ENCODE assay signal across 1 cellular context in the genomic region with DNA sequence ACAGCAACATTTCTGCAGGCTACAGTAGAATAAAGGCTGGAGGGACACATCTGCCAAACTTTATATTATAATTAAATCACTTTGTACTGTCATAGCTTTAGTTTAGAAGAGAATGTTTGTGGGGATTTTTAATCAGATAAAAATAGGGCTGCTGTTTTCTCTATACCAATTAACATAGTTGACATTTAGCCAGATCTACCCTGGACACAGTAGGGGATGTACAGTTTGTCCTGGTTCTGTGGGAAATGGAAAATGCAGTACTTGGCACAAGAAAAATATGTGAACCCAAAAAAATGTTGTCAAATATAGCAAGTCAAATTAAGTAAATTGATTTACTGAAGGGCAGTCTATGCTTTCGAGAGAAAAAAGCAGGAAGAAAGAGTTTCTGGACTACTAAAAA.
TF ChIP-seq lines count a peak whose summit lies in the region.

No MANE protein-coding gene starts in this region.

TF ChIP-seq in SK-N-SH, 30 proteins besides CTCF, POLR2A, EP300 and RAD21 (continued from another document):
- TF ChIP-seq, protein P1, sequence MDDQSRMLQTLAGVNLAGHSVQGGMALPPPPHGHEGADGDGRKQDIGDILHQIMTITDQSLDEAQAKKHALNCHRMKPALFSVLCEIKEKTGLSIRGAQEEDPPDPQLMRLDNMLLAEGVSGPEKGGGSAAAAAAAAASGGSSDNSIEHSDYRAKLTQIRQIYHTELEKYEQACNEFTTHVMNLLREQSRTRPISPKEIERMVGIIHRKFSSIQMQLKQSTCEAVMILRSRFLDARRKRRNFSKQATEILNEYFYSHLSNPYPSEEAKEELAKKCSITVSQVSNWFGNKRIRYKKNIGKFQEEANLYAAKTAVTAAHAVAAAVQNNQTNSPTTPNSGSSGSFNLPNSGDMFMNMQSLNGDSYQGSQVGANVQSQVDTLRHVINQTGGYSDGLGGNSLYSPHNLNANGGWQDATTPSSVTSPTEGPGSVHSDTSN (IDR thresholded peaks at IDR 0.05), result peak; percentile 90
- peak; percentile 96 for TF ChIP-seq RCOR1 (IDR thresholded peaks at IDR 0.05; ENCODE audit: low read length)
- TF ChIP-seq, protein P2, sequence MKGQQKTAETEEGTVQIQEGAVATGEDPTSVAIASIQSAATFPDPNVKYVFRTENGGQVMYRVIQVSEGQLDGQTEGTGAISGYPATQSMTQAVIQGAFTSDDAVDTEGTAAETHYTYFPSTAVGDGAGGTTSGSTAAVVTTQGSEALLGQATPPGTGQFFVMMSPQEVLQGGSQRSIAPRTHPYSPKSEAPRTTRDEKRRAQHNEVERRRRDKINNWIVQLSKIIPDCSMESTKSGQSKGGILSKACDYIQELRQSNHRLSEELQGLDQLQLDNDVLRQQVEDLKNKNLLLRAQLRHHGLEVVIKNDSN (IDR thresholded peaks at IDR 0.05; ENCODE audit: borderline replicate concordance, low read depth), result no peak
- TF ChIP-seq JUND (IDR thresholded peaks at IDR 0.05), result peak; percentile 56
- peak; percentile 33 for TF ChIP-seq GATA2 (CRISPR knock-in tag; IDR thresholded peaks at IDR 0.05)
- peak; percentile 59 for TF ChIP-seq CHD2 (IDR thresholded peaks at IDR 0.05; ENCODE audit: low read length, partially characterized antibody)
- no peak for TF ChIP-seq RXRA (IDR thresholded peaks at IDR 0.05; ENCODE audit: borderline replicate concordance, low read depth)
- TF ChIP-seq NRF1 (IDR thresholded peaks at IDR 0.05; ENCODE audit: low read depth, low read length), result no peak
- no peak for TF ChIP-seq SMC3 (IDR thresholded peaks at IDR 0.05; ENCODE audit: low read depth, low read length)
- peak; percentile 91 for TF ChIP-seq NFIC (IDR thresholded peaks at IDR 0.05; ENCODE audit: borderline replicate concordance)
- peak; percentile 48; the same call in 1 of the 2 replicates for TF ChIP-seq POLR2AphosphoS5 (IDR thresholded peaks at IDR 0.05; ENCODE audit: low read depth, low read length)
- TF ChIP-seq RFX5 (IDR thresholded peaks at IDR 0.05; ENCODE audit: low read length), result no peak
- no peak for TF ChIP-seq MXI1 (IDR thresholded peaks at IDR 0.05; ENCODE audit: low read depth, low read length)
